In the genomic region with DNA sequence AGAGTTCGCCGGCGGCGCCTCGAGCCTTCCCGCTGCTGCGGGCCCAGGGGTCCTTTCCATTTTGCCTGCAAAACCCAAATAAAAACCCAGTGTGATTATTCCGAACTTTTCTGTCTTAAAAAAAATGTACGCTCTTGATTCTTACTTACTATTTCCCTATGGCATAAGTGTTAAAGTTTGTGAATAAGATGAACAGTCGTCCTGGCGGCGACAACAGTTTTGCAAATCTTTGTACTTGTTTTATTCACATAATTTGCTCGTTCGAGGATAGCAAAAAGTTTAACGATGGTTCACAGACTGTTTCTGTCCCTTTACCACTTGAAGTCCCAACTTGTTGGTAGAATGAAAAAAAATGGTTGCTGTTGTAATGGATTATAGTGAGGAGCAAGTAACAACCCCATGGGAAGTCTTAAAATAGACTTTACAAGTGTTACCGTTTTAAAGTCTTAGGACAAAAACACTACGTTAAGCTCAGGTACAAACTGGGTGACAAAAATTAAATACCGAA, we compare ENCODE assay signal across 8 cellular contexts. TPM values are rescaled to one million over a fixed set of nuclear protein-coding genes. Genes with fewer than 3 reads are reported as not detected.
DNase-seq lines count a peak whose midpoint lies in the region; ATAC-seq and TF ChIP-seq lines count a peak whose summit lies in the region.

No MANE protein-coding gene starts in this region.

- H3K27ac Mint-ChIP-seq in CD4-positive, CD25-positive, alpha-beta regulatory T cell: peak overlapping the region; percentile 98 to 100 (median 99)

- TF ChIP-seq CTCF in astrocyte of the spinal cord (IDR thresholded peaks at IDR 0.05; ENCODE audit: low read depth, low read length) (no peak), liver (IDR thresholded peaks at IDR 0.05; ENCODE audit: low read depth, low read length, missing input control) (no peak), transverse colon (IDR thresholded peaks at IDR 0.05) (no peak)

- 3% methylated on average over 18 of the region's 18 CpGs for WGBS in liver
- 1 to 3% methylated on average over 13 to 18 of the region's 18 CpGs for WGBS in transverse colon (ENCODE audit: low coverage in 1 of 2), 2 donors

- peaks cover 34 to 54% (median 45%) of the 10 kb centered on the region in 4 donors for H3K4me1 Mint-ChIP-seq in CD4-positive, CD25-positive, alpha-beta regulatory T cell

- H3K9ac ChIP-seq in Karpas-422 (ENCODE audit: low read length): peak overlapping the region; percentile 84
- H3K9ac ChIP-seq in liver (ENCODE audit: low read depth in 1 of 2, low read length in 2 of 2): peak overlapping the region; percentile 72 to 94

- H3K27me3 Mint-ChIP-seq in CD4-positive, CD25-positive, alpha-beta regulatory T cell: no peaks in the 10 kb centered on the region

- H3K9me3 Mint-ChIP-seq in CD4-positive, CD25-positive, alpha-beta regulatory T cell: peaks cover 0 to 2% (median 0%) of the 10 kb centered on the region in 7 donors

- TF ChIP-seq RAD21 in liver (IDR thresholded peaks at IDR 0.05): no peak

- peak overlapping the region; percentile 87 for H3K4me2 ChIP-seq in Karpas-422 (ENCODE audit: low read depth, low read length, poor library complexity, severe bottlenecking)

- no peak for DNase-seq in CD4-positive, CD25-positive, alpha-beta regulatory T cell
- DNase-seq in Karpas-422 (peak; percentile 59), astrocyte of the spinal cord (ENCODE audit: low read depth, low spot score) (no peak), transverse colon (no peak), NCI-H774 (lab: John Stamatoyannopoulos, UW) (no peak), cerebellar nuclear complex (lab: John Stamatoyannopoulos, UW) (no peak)
- DNase-seq in activated CD8-positive, alpha-beta memory T cell treated with anti-CD3 and anti-CD28 coated beads, Interleukin-2, amount 50 U/mL, for 4 hours: no peak

- H3K4me3 Mint-ChIP-seq in CD4-positive, CD25-positive, alpha-beta regulatory T cell: peak overlapping the region; percentile 89 to 98 (median 94)

- in situ Hi-C loops in astrocyte of the spinal cord (cut with HindIII; ENCODE audit: low sequenced_read_pairs): no loop called here
- in situ Hi-C loops in transverse colon (cut with MboI; ENCODE audit: low pct_ligation_motif_present in 1 of 4, low pct_unique_long_range_greater_than_20kb in 1 of 4, low sequenced_read_pairs in 3 of 4): loop anchor here in 1 of 4 donors (25.0 kb wide), 1 partner anchor 1222 kb away; a partner anchor contains a TSS

- intact Hi-C loops in transverse colon (cut with DNase I; ENCODE audit: low total_unique reads): no loop called here

- H3K9me2 ChIP-seq in Karpas-422 (replicated peaks; ENCODE audit: insufficient read depth, low read length): no peaks in the 10 kb centered on the region

- H3K4me3 ChIP-seq in CD4-positive, CD25-positive, alpha-beta regulatory T cell (ENCODE audit: low read depth, low read length): peak overlapping the region; percentile 97
- peak overlapping the region; percentile 80 for H3K4me3 ChIP-seq in Karpas-422 (ENCODE audit: low read length)
- H3K4me3 ChIP-seq in astrocyte of the spinal cord (ENCODE audit: low read depth, low read length): peak overlapping the region; percentile 89
- H3K4me3 ChIP-seq in liver (ENCODE audit: low read depth in 1 of 3, low read length in 3 of 3): peak overlapping the region; percentile 68 to 83 (median 72)
- peak overlapping the region; percentile 66 to 96 (median 80) for H3K4me3 ChIP-seq in transverse colon

- peaks cover 20% of the 10 kb centered on the region for H3K36me3 ChIP-seq in CD4-positive, CD25-positive, alpha-beta regulatory T cell (ENCODE audit: control insufficient read depth, insufficient read depth, low read length)
- H3K36me3 ChIP-seq in Karpas-422 (ENCODE audit: insufficient read depth, low read length) (peaks cover 33% of the 10 kb centered on the region; the same call in 1 of the 2 replicates), liver (ENCODE audit: control insufficient read depth in 4 of 4, insufficient read depth in 3 of 4, low read depth in 1 of 4, low read length in 3 of 4) (peaks cover 0 to 8% (median 3%) of the 10 kb centered on the region in 4 donors), transverse colon (peaks cover 0 to 14% (median 4%) of the 10 kb centered on the region in 4 donors)

- no peaks in the 10 kb centered on the region for H3K27me3 ChIP-seq in CD4-positive, CD25-positive, alpha-beta regulatory T cell (ENCODE audit: control insufficient read depth, insufficient read depth, low read length)
- H3K27me3 ChIP-seq in Karpas-422 (ENCODE audit: low read length) (no peaks in the 10 kb centered on the region), liver (ENCODE audit: control insufficient read depth in 4 of 4, insufficient read depth in 4 of 4, low read length in 3 of 4) (no peaks in the 10 kb centered on the region), transverse colon (no peaks in the 10 kb centered on the region)

- no peaks in the 10 kb centered on the region; the same call in 1 of the 2 replicates for H4K20me1 ChIP-seq in Karpas-422 (ENCODE audit: insufficient read depth, low read depth, low read length)

- no peak for TF ChIP-seq POLR2A in transverse colon (IDR thresholded peaks at IDR 0.05)

- peaks cover 21% of the 10 kb centered on the region for H3K36me3 Mint-ChIP-seq in CD4-positive, CD25-positive, alpha-beta regulatory T cell

- H3K27ac ChIP-seq in CD4-positive, CD25-positive, alpha-beta regulatory T cell (ENCODE audit: insufficient read depth, low read length, poor library complexity, severe bottlenecking): peak overlapping the region; percentile 96
- peak overlapping the region; percentile 60 for H3K27ac ChIP-seq in Karpas-422 (ENCODE audit: low read length)
- H3K27ac ChIP-seq in liver (ENCODE audit: low read depth in 1 of 2, low read length in 2 of 2): peak overlapping the region; percentile 62 to 65
- peak overlapping the region; percentile 91 to 96 (median 94) for H3K27ac ChIP-seq in transverse colon

- no peak for TF ChIP-seq EP300 in transverse colon (IDR thresholded peaks at IDR 0.05; ENCODE audit: low read depth)

- H3K4me1 ChIP-seq in CD4-positive, CD25-positive, alpha-beta regulatory T cell (ENCODE audit: control insufficient read depth, insufficient read depth, low read length, poor library complexity, severe bottlenecking): peaks cover 43% of the 10 kb centered on the region
- H3K4me1 ChIP-seq in Karpas-422 (ENCODE audit: low read length): peaks cover 26% of the 10 kb centered on the region
- peaks cover 6 to 18% (median 10%) of the 10 kb centered on the region in 4 donors for H3K4me1 ChIP-seq in liver (ENCODE audit: control insufficient read depth in 4 of 4, insufficient read depth in 4 of 4, low read length in 3 of 4)
- peaks cover 9 to 35% (median 18%) of the 10 kb centered on the region in 4 donors for H3K4me1 ChIP-seq in transverse colon

- ATAC-seq in CD4-positive, CD25-positive, alpha-beta regulatory T cell (ENCODE audit: low read depth in 2 of 2): no peak

- no peaks in the 10 kb centered on the region for H3K9me3 ChIP-seq in CD4-positive, CD25-positive, alpha-beta regulatory T cell (ENCODE audit: control insufficient read depth in 2 of 2, low read length in 2 of 2)
- H3K9me3 ChIP-seq in Karpas-422 (ENCODE audit: low read length): no peaks in the 10 kb centered on the region
- H3K9me3 ChIP-seq in liver (ENCODE audit: control insufficient read depth in 4 of 4, low read length in 3 of 4): no peaks in the 10 kb centered on the region
- H3K9me3 ChIP-seq in transverse colon: no peaks in the 10 kb centered on the region

- peaks cover 52% of the 10 kb centered on the region for H3K79me2 ChIP-seq in Karpas-422 (ENCODE audit: low read length)

- H2AFZ ChIP-seq in Karpas-422 (ENCODE audit: low read length): no peak overlapping the region; the same call in 1 of the 2 replicates

TF ChIP-seq in liver, 16 proteins besides CTCF, POLR2A, EP300 and RAD21 (continues in another document):
- TF ChIP-seq, protein P1, sequence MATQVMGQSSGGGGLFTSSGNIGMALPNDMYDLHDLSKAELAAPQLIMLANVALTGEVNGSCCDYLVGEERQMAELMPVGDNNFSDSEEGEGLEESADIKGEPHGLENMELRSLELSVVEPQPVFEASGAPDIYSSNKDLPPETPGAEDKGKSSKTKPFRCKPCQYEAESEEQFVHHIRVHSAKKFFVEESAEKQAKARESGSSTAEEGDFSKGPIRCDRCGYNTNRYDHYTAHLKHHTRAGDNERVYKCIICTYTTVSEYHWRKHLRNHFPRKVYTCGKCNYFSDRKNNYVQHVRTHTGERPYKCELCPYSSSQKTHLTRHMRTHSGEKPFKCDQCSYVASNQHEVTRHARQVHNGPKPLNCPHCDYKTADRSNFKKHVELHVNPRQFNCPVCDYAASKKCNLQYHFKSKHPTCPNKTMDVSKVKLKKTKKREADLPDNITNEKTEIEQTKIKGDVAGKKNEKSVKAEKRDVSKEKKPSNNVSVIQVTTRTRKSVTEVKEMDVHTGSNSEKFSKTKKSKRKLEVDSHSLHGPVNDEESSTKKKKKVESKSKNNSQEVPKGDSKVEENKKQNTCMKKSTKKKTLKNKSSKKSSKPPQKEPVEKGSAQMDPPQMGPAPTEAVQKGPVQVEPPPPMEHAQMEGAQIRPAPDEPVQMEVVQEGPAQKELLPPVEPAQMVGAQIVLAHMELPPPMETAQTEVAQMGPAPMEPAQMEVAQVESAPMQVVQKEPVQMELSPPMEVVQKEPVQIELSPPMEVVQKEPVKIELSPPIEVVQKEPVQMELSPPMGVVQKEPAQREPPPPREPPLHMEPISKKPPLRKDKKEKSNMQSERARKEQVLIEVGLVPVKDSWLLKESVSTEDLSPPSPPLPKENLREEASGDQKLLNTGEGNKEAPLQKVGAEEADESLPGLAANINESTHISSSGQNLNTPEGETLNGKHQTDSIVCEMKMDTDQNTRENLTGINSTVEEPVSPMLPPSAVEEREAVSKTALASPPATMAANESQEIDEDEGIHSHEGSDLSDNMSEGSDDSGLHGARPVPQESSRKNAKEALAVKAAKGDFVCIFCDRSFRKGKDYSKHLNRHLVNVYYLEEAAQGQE (IDR thresholded peaks at IDR 0.05): no peak
- TF ChIP-seq GABPA (IDR thresholded peaks at IDR 0.05 in 1 of 2, conservative IDR thresholded peaks at IDR 0.05 in 1 of 2): no peak
- TF ChIP-seq, protein P2, sequence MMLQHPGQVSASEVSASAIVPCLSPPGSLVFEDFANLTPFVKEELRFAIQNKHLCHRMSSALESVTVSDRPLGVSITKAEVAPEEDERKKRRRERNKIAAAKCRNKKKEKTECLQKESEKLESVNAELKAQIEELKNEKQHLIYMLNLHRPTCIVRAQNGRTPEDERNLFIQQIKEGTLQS (IDR thresholded peaks at IDR 0.05): no peak

RNA-seq across cellular contexts. Expression of a gene that starts 0.5 kb away (rescaled TPM):
- total RNA-seq in CD4-positive, CD25-positive, alpha-beta regulatory T cell: 38.6 TPM
- polyA plus RNA-seq in CD4-positive, CD25-positive, alpha-beta regulatory T cell: 10 to 100 TPM; 41.5 to 62.7 (median 50.5) TPM
- total RNA-seq in Karpas-422 (2014; rRNA removed; shearing (Covaris generic); ENCODE audit: low replicate concordance): 93.4 and 102 TPM in 2 replicates
- total RNA-seq in liver (10 to 100 TPM; 13.4 to 37.0 TPM), transverse colon (10 to 100 TPM in 3 of 4 donors, 1 to 10 TPM in 1; 6.4 to 43.8 (median 19.3) TPM)
- polyA plus RNA-seq in liver: 10 to 100 TPM; 10.2 to 22.9 TPM

RNA-seq across cellular contexts. Expression of a gene that starts 40.1 kb away (rescaled TPM):
- not detected for total RNA-seq in CD4-positive, CD25-positive, alpha-beta regulatory T cell
- 1 to 10 TPM in 1 of 4 donors, under 1 TPM in 1, not detected in 2; 0.36 to 2.1 TPM for polyA plus RNA-seq in CD4-positive, CD25-positive, alpha-beta regulatory T cell
- 1.7 and 2.8 TPM in 2 replicates for total RNA-seq in Karpas-422 (2014; rRNA removed; shearing (Covaris generic); ENCODE audit: low replicate concordance)
- total RNA-seq in liver (under 1 TPM in 1 of 2 donors, not detected in 1; 0.42 TPM), transverse colon (1 to 10 TPM in 1 of 4 donors, under 1 TPM in 1, not detected in 2; 0.27 to 1.4 TPM)
- not detected for polyA plus RNA-seq in liver
